2 cellular contexts compared by ENCODE assay signal in the genomic region with DNA sequence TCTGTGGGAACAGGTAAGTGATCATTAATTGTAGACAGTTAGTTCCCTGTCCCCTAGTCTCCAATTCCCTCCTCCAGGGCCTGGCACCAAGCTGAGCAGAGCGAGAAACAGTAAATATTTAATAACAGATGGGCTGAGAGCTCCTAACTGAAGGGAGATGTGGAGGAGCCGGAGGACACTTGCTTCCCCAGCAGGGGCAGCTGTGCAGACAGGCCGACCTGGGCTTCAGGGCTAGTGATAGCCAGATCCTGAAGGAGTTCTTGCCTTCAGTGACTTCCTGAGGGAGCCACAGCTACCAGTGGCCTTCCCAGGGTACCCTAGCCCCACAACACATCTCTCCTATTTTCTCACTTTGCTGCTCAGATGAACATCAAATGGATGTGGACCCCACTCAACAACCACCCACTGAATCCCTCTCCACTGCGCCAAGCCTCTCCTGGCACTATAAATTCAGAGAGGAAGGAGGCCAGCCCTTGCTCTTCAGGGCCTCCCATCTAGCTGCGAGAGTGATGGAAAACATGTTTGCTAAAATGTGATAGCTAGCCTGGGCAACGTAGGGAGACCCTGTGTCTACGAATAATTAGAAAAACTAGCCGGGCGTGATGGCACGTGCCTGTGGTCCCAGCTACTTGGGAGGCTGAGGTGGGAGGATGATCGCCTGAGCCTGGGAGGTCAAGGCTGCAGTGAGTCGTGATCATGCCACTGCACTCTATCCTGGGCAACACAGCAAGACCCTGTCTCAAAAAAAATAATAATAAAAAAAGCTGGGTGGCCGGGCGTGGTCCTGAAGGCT.
TF ChIP-seq lines count a peak whose summit lies in the region.

No MANE protein-coding gene starts in this region.

TF ChIP-seq in HepG2, 621 proteins besides CTCF, POLR2A, EP300 and RAD21:
- TF ChIP-seq CBX2 (IDR thresholded peaks at IDR 0.05; ENCODE audit: low read depth, low read length) (no peak), CBX2 (CRISPR knock-in tag; IDR thresholded peaks at IDR 0.05; ENCODE audit: low read depth) (no peak), BHLHE40 (IDR thresholded peaks at IDR 0.05; ENCODE audit: low read length) (peak; percentile 10; the same call in 1 of the 2 replicates), ZNF557 (CRISPR knock-in tag; IDR thresholded peaks at IDR 0.05) (no peak), MTA3 (CRISPR knock-in tag; IDR thresholded peaks at IDR 0.05) (no peak), ZNF121 (CRISPR knock-in tag; IDR thresholded peaks at IDR 0.05) (peak; percentile 93), KDM1A (CRISPR knock-in tag; IDR thresholded peaks at IDR 0.05) (peak; percentile 43; the same call in 1 of the 2 replicates), SIX4 (CRISPR knock-in tag; IDR thresholded peaks at IDR 0.05) (no peak), RARA (CRISPR knock-in tag; IDR thresholded peaks at IDR 0.05) (no peak)
TF ChIP-seq in HepG2: peak in this region for 3.

TF ChIP-seq in endothelial cell of umbilical vein, 7 proteins besides CTCF, POLR2A, EP300 and RAD21:
- no peak for TF ChIP-seq MYC (IDR thresholded peaks at IDR 0.05; ENCODE audit: low read depth, low read length)
- no peak for TF ChIP-seq EZH2 (IDR thresholded peaks at IDR 0.05; ENCODE audit: borderline replicate concordance, low read depth, low read length, severe bottlenecking)
- TF ChIP-seq GATA2 (IDR thresholded peaks at IDR 0.05; ENCODE audit: insufficient read depth, insufficient read length, low read depth, low read length) = no peak
- no peak for TF ChIP-seq JUN (IDR thresholded peaks at IDR 0.05; ENCODE audit: borderline replicate concordance, insufficient read depth, insufficient read length, low read depth)
- no peak for TF ChIP-seq POLR2AphosphoS5 (IDR thresholded peaks at IDR 0.05; ENCODE audit: insufficient read depth, low read depth, low read length)
- no peak for TF ChIP-seq FOS (IDR thresholded peaks at IDR 0.05; ENCODE audit: borderline replicate concordance, insufficient read depth, low read length)
- TF ChIP-seq, protein P1, sequence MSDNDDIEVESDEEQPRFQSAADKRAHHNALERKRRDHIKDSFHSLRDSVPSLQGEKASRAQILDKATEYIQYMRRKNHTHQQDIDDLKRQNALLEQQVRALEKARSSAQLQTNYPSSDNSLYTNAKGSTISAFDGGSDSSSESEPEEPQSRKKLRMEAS (IDR thresholded peaks at IDR 0.05; ENCODE audit: insufficient read depth, insufficient read length) = no peak
TF ChIP-seq in endothelial cell of umbilical vein: peak in this region for 0.
